ENCODE assay signal across 13 cellular contexts in genomic region chr21:22399717-22400520, GRCh38.
DNase-seq lines count a peak whose midpoint lies in the region; ATAC-seq, FAIRE-seq and TF ChIP-seq lines count a peak whose summit lies in the region.
"Had no signal": no experiment of that assay in that cellular context is flagged by ENCODE, and none has a peak within 500 bp of the region (broad histone marks: within the 10 kb centered on the region; RNA-seq: fewer than 3 reads in every experiment).

No MANE protein-coding gene starts in this region.

- peak; percentile 64 for DNase-seq in H4 (ENCODE audit: low spot score)
- peak; percentile 65 for DNase-seq in NCI-H69 (lab: John Stamatoyannopoulos, UW)
- DNase-seq in NCI-H146 treated with DMSO at 0.1 percent for 48 hours (lab: John Stamatoyannopoulos, UW; ENCODE audit: unreplicated experiment): no peak
- DNase-seq: AML-193; CD4-positive, alpha-beta T cell; DMS79 treated with DMSO at 0.1 percent for 48 hours; GF-D8 had no signal

- FAIRE-seq in endometrium (lab: Jason Lieb, UNC): peak; percentile 76
- FAIRE-seq: A549, H1, HepG2 had no signal

- ATAC-seq in GM21381 (IDR thresholded peaks at IDR 0.05; ENCODE audit: unreplicated experiment) (no peak), SK-N-SH treated with all-trans-retinoic acid at 6 μM for 48 hours (no peak)
- ATAC-seq: A549, HepG2 had no signal

TF ChIP-seq in SK-N-SH treated with all-trans-retinoic acid at 6 μM for 48 hours, 23 proteins besides CTCF, POLR2A, EP300 and RAD21:
- TF ChIP-seq ZC3H10 (CRISPR knock-in tag; IDR thresholded peaks at IDR 0.05): no peak
- no peak for TF ChIP-seq ARNTL (CRISPR knock-in tag; IDR thresholded peaks at IDR 0.05; ENCODE audit: borderline replicate concordance, low read depth)
- no peak for TF ChIP-seq TCF4 (CRISPR knock-in tag; IDR thresholded peaks at IDR 0.05; ENCODE audit: borderline replicate concordance)
- TF ChIP-seq PPARA (CRISPR knock-in tag; IDR thresholded peaks at IDR 0.05; ENCODE audit: borderline replicate concordance): no peak
- no peak for TF ChIP-seq GLIS3 (CRISPR knock-in tag; IDR thresholded peaks at IDR 0.05)
- no peak for TF ChIP-seq ISL1 (CRISPR knock-in tag; IDR thresholded peaks at IDR 0.05)
- no peak for TF ChIP-seq TOX (CRISPR knock-in tag; IDR thresholded peaks at IDR 0.05; ENCODE audit: borderline replicate concordance)
